ENCODE assay signal across 8 cellular contexts in the genomic region with DNA sequence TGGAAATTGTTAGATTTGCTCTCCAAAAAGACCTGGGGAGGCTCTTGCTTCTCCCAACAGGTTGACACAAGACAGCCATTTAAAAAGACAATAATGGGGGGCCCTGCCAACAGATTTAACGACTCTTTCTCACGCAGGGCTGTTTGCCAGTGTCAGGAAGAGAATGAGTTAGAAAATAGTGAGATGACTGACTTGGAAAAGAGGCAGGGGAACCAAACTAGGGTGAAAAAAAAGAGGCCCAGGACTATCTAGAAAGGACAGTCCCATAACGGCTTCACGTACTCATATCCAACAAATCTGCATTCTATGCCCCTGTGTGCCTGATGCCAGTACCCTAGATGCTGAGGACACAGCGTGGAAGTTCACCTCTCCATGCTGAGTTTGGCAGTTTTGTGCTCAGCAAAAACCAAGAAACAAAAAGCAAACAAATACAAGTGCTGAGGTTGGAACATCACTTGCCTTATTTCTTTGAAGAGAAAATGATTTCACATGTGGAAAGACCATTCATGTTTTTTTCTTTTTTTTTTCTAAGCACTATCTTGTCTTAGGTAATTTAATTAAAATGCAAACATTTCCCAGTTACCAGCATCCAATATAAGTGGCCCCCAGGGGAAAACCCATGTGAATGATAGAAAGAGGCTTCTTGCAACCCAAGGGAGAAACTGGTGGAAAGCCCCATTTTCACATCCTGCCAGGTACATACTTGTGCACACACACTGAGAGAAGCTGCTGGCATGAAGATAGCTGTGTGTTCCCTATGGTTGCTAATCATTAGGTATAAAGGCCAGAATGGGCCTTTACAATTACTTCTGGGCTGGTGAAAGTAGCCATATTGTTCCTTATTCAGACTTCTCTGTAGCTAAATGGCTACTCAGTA. TPM values are rescaled to one million over a fixed set of nuclear protein-coding genes. Genes with fewer than 3 reads are reported as not detected.
DNase-seq lines count a peak whose midpoint lies in the region; ATAC-seq and TF ChIP-seq lines count a peak whose summit lies in the region.

No MANE protein-coding gene starts in this region.

- H3K9me3 ChIP-seq in CD8-positive, alpha-beta memory T cell (ENCODE audit: low read length): no peaks in the 10 kb centered on the region
- H3K9me3 ChIP-seq in WERI-Rb-1 (ENCODE audit: severe bottlenecking): no peaks in the 10 kb centered on the region

- TF ChIP-seq CTCF in nephron progenitor cell (IDR thresholded peaks at IDR 0.05) (no peak), WERI-Rb-1 (IDR thresholded peaks at IDR 0.05; ENCODE audit: low read depth, low read length) (no peak)

- H3K27ac Mint-ChIP-seq in CD8-positive, alpha-beta memory T cell: peak overlapping the region; percentile 85 to 99 (median 92)
- H3K27ac Mint-ChIP-seq in activated naive CD8-positive, alpha-beta T cell treated with anti-CD3 and anti-CD28 coated beads for 36 hours: peak overlapping the region; percentile 89
- no peak overlapping the region for H3K27ac Mint-ChIP-seq in nephron progenitor cell

- ATAC-seq in GM19438 (IDR thresholded peaks at IDR 0.05; ENCODE audit: low read depth, unreplicated experiment): peak; percentile 68
- peak; percentile 47 for ATAC-seq in HG03280 (IDR thresholded peaks at IDR 0.05; ENCODE audit: unreplicated experiment)

- CTCF ChIA-PET in CD8-positive, alpha-beta memory T cell (lab: Charles Lee): interaction anchor here (0.8 kb wide), 1 partner anchor 25 kb away, joined by 3 read pairs; no protein-coding TSS in a partner anchor

- peak overlapping the region in 6 of 7 donors; percentile 31 to 78 (median 66) for H3K4me3 Mint-ChIP-seq in CD8-positive, alpha-beta memory T cell
- H3K4me3 Mint-ChIP-seq in activated naive CD8-positive, alpha-beta T cell treated with anti-CD3 and anti-CD28 coated beads for 36 hours: peak overlapping the region; percentile 69
- H3K4me3 Mint-ChIP-seq in nephron progenitor cell: no peak overlapping the region

- POLR2A ChIA-PET in CD8-positive, alpha-beta memory T cell (lab: Charles Lee): interaction anchor here (1.0 to 1.6 kb wide), 2 partner anchors 9 to 11 kb away, joined by 3 to 6 read pairs; partner anchors contain the start of gene WIPF1

- H3K36me3 ChIP-seq in CD8-positive, alpha-beta memory T cell (ENCODE audit: insufficient read depth, low read length): no peaks in the 10 kb centered on the region
- H3K36me3 ChIP-seq in WERI-Rb-1: no peaks in the 10 kb centered on the region

- H3K36me3 Mint-ChIP-seq in CD8-positive, alpha-beta memory T cell: peaks cover 0 to 42% (median 8%) of the 10 kb centered on the region in 3 donors
- H3K36me3 Mint-ChIP-seq in activated naive CD8-positive, alpha-beta T cell treated with anti-CD3 and anti-CD28 coated beads for 36 hours: peaks cover 45% of the 10 kb centered on the region
- peaks cover 18% of the 10 kb centered on the region for H3K36me3 Mint-ChIP-seq in nephron progenitor cell (ENCODE audit: low read depth)

- peaks cover 71% of the 10 kb centered on the region for H3K4me1 ChIP-seq in CD8-positive, alpha-beta memory T cell (ENCODE audit: insufficient read depth, low read length)

- no peaks in the 10 kb centered on the region for H3K27me3 Mint-ChIP-seq in CD8-positive, alpha-beta memory T cell
- H3K27me3 Mint-ChIP-seq in activated naive CD8-positive, alpha-beta T cell treated with anti-CD3 and anti-CD28 coated beads for 36 hours: no peaks in the 10 kb centered on the region
- H3K27me3 Mint-ChIP-seq in nephron progenitor cell (ENCODE audit: low read depth, poor library complexity): no peaks in the 10 kb centered on the region

- no peaks in the 10 kb centered on the region for H3K27me3 ChIP-seq in CD8-positive, alpha-beta memory T cell (ENCODE audit: insufficient read depth, low read length, poor library complexity, severe bottlenecking)
- H3K27me3 ChIP-seq in WERI-Rb-1 (ENCODE audit: insufficient read depth, low read depth, severe bottlenecking): no peaks in the 10 kb centered on the region

- H3K9me3 Mint-ChIP-seq in CD8-positive, alpha-beta memory T cell: no peaks in the 10 kb centered on the region
- peaks cover 2% of the 10 kb centered on the region for H3K9me3 Mint-ChIP-seq in activated naive CD8-positive, alpha-beta T cell treated with anti-CD3 and anti-CD28 coated beads for 36 hours
- H3K9me3 Mint-ChIP-seq in nephron progenitor cell: no peaks in the 10 kb centered on the region

- intact Hi-C loops in posterior vena cava (cut with DNase I): no loop called here

- DNase-seq in CD8-positive, alpha-beta memory T cell: no peak
- DNase-seq in activated naive CD8-positive, alpha-beta T cell treated with anti-CD3 and anti-CD28 coated beads for 36 hours: peak; percentile 58
- DNase-seq in COLO829 (ENCODE audit: low spot score) (no peak), posterior vena cava (ENCODE audit: low spot score) (no peak), nephron progenitor cell (no peak), WERI-Rb-1 (no peak)

- H3K4me3 ChIP-seq in CD8-positive, alpha-beta memory T cell (ENCODE audit: low read length): no peak overlapping the region
- no peak overlapping the region for H3K4me3 ChIP-seq in WERI-Rb-1 (ENCODE audit: low read depth, low read length)

- H3K4me1 Mint-ChIP-seq in CD8-positive, alpha-beta memory T cell: peaks cover 73 to 96% (median 94%) of the 10 kb centered on the region in 3 donors
- H3K4me1 Mint-ChIP-seq in activated naive CD8-positive, alpha-beta T cell treated with anti-CD3 and anti-CD28 coated beads for 36 hours: peaks cover 86% of the 10 kb centered on the region
- peaks cover 26% of the 10 kb centered on the region for H3K4me1 Mint-ChIP-seq in nephron progenitor cell

- peak overlapping the region; percentile 27 for H3K27ac ChIP-seq in CD8-positive, alpha-beta memory T cell (ENCODE audit: low read depth, low read length)
- no peak overlapping the region for H3K27ac ChIP-seq in WERI-Rb-1

RNA-seq across cellular contexts. Expression of gene WIPF1, which starts 10.6 kb away (rescaled TPM):
- 100 to 1,000 TPM; 317 to 326 TPM for total RNA-seq in CD8-positive, alpha-beta memory T cell
- 200 TPM for polyA plus RNA-seq in CD8-positive, alpha-beta memory T cell
- 100 to 1,000 TPM; 384 to 391 TPM for total RNA-seq in activated naive CD8-positive, alpha-beta T cell treated with anti-CD3 and anti-CD28 coated beads for 36 hours
- 10 to 100 TPM; 59.9 to 65.1 TPM for total RNA-seq in posterior vena cava

Comparison
In these comparisons a context has a peak if more than half of its experiments do, and no peak if none do; other contexts are left out.
1. RNA of gene WIPF1, which starts 10.6 kb away (total RNA-seq): 384 to 391 TPM in activated naive CD8-positive, alpha-beta T cell treated with anti-CD3 and anti-CD28 coated beads for 36 hours and 317 to 326 TPM in CD8-positive, alpha-beta memory T cell; 59.9 to 65.1 TPM in posterior vena cava; every median in the first group is over 4 times any median in the second.